In genomic region chr6:36305885-36306284, GRCh38 we compare ENCODE assay signal across 36 cellular contexts. TPM values are rescaled to one million over a fixed set of nuclear protein-coding genes. Genes with fewer than 3 reads are reported as not detected.
"Had no signal": no experiment of that assay in that cellular context is flagged by ENCODE, and none has a peak within 500 bp of the region (broad histone marks: within the 10 kb centered on the region; RNA-seq: fewer than 3 reads in every experiment).

No MANE protein-coding gene starts in this region.

- DNase-seq: hypothalamus; immature natural killer cell; left ventricle myocardium inferior; mesendoderm; naive B cell; natural killer cell; nephron progenitor cell; occipital lobe; right lobe of liver; stimulated activated CD4-positive, alpha-beta T cell treated with anti-CD3 and anti-CD28 coated beads, Interleukin-1b, Interleukin-23, amount 100 ng/mL, for 48 hours; stimulated activated CD4-positive, alpha-beta T cell treated with anti-CD3 and anti-CD28 coated beads, Interleukin-2, amount 100 ng/mL, for 48 hours; stimulated activated CD4-positive, alpha-beta T cell treated with anti-CD3 and anti-CD28 coated beads, Interleukin-4, amount 100 ng/mL, for 4 hours; stimulated activated CD8-positive, alpha-beta memory T cell treated with anti-CD3 and anti-CD28 coated beads, Interleukin-4, amount 100 ng/mL, for 48 hours; stimulated activated naive CD4-positive, alpha-beta T cell treated with Interleukin-2 at 50 U/mL for 16 hours; stimulated activated naive CD8-positive, alpha-beta T cell treated with anti-CD3 and anti-CD28 coated beads, Interleukin-15, amount 100 ng/mL, for 72 hours; substantia nigra had no signal

- H2AFZ ChIP-seq: parathyroid adenoma had no signal

- ATAC-seq: natural killer cell; right lobe of liver; stimulated activated memory B cell treated with anti-CD40 and anti-IgM and Interleukin-4, amounts not matched to agents 10 μg/mL and 1 μg/mL and 100 μg/mL, for 72 hours; stimulated activated naive CD8-positive, alpha-beta T cell treated with anti-CD3 and anti-CD28 coated beads, Interleukin-15, amount 100 ng/mL, for 72 hours had no signal

- H3K4me3 ChIP-seq: left ventricle myocardium inferior, lung, right atrium auricular region, right lobe of liver, smooth muscle cell, tibial nerve, upper lobe of left lung, vagina had no signal

- H3K27ac ChIP-seq: left ventricle myocardium inferior, neutrophil, parathyroid adenoma, right atrium auricular region, right lobe of liver, tibial nerve, upper lobe of left lung, vagina had no signal

- H3K4me2 ChIP-seq: smooth muscle cell had no signal

- H3K27me3 ChIP-seq: neutrophil, right atrium auricular region, right lobe of liver, tibial nerve, upper lobe of left lung, vagina had no signal

- H3K4me1 ChIP-seq: parathyroid adenoma, right lobe of liver, vagina had no signal

- H3K9me3 ChIP-seq: left ventricle myocardium inferior, neutrophil, right atrium auricular region, right lobe of liver, tibial nerve, upper lobe of left lung, vagina had no signal

- H3K36me3 ChIP-seq: left ventricle myocardium inferior, right atrium auricular region, right lobe of liver, tibial nerve, upper lobe of left lung, vagina had no signal

- FAIRE-seq: islet of Langerhans had no signal

- H3K9ac ChIP-seq: parathyroid adenoma had no signal

RNA-seq across cellular contexts. Expression of gene BNIP5, which starts 30.8 kb away (rescaled TPM):
- total RNA-seq: kidney epithelial cell, left ventricle myocardium inferior, lower leg skin, mesothelial cell of epicardium, mononuclear cell, natural killer cell, occipital lobe, osteocyte, pulmonary artery endothelial cell, renal cortical epithelial cell, right atrium auricular region, right lobe of liver, skeletal muscle tissue, smooth muscle cell, tibial nerve, urinary bladder, vagina had no signal
- polyA plus RNA-seq: immature natural killer cell, smooth muscle cell, urinary bladder had no signal

RNA-seq across cellular contexts. Expression of gene PNPLA1, which starts 36.0 kb away (rescaled TPM):
- total RNA-seq: kidney epithelial cell, left ventricle myocardium inferior, mesothelial cell of epicardium, occipital lobe, osteocyte, progenitor cell of endocrine pancreas, pulmonary artery endothelial cell, renal cortical epithelial cell, right lobe of liver, skeletal muscle tissue, smooth muscle cell, urinary bladder, vagina had no signal
- polyA plus RNA-seq: immature natural killer cell, smooth muscle cell had no signal
